In the genomic region with DNA sequence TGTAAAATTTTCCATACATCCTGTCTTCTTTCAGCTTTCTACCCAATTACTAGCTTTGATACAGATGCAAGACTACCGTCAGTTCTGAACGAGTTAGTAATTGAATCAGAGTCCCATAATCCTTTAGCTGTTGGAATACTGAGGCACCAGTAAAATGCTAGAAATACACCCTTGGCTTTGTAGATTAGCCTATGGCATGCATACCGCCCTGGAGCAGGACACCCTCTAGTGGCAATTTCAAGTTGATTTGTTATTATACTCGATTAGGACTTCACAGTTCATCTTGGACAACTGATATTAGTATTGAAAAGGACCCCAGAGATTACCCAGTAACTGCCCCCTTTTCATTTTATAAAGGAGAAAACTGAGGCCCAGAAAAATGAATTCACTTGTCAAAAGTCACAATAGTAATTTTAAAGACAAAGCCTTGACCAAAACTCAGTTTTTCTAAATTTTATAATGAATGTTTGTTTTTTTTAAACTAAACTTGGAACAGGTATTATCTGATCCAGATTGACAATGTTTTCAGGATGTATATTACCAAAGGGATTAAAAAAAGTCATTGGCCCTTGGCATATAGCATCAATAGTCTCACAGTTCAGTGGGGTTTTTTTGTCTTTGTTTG, we compare ENCODE assay signal across 8 cellular contexts. TPM values are rescaled to one million over a fixed set of nuclear protein-coding genes. Genes with fewer than 3 reads are reported as not detected.
DNase-seq lines count a peak whose midpoint lies in the region; ATAC-seq, FAIRE-seq and TF ChIP-seq lines count a peak whose summit lies in the region.

No MANE protein-coding gene starts in this region.

- peaks cover 15% of the 10 kb centered on the region for H3K4me1 Mint-ChIP-seq in T-helper 17 cell

- H3K27ac ChIP-seq in HepG2 (ENCODE audit: extremely low read length, insufficient read depth, low read length) = no peak overlapping the region

- no peak for TF ChIP-seq POLR2A in HepG2 (IDR thresholded peaks at IDR 0.05; ENCODE audit: insufficient read depth in 1 of 2, low read depth in 2 of 2, low read length in 2 of 2)

- WGBS in HepG2 (ENCODE audit: low lambda C conversion rate) = 48% methylated on average over 4 of the region's 4 CpGs

- H3K9me3 ChIP-seq in T-helper 17 cell (ENCODE audit: control insufficient read depth, low read length, poor library complexity, severe bottlenecking) (no peaks in the 10 kb centered on the region), HepG2 (ENCODE audit: low read length) (no peaks in the 10 kb centered on the region)

- H3K36me3 Mint-ChIP-seq in T-helper 17 cell (ENCODE audit: low read depth) = no peaks in the 10 kb centered on the region

- TF ChIP-seq EP300 in HepG2 (IDR thresholded peaks at IDR 0.05; ENCODE audit: low read depth in 2 of 2, low read length in 2 of 2) (no peak), HepG2 (CRISPR knock-in tag; IDR thresholded peaks at IDR 0.05; ENCODE audit: borderline replicate concordance) (no peak)

- peak; percentile 62 for DNase-seq in DMS 273 (lab: John Stamatoyannopoulos, UW; ENCODE audit: unreplicated experiment)
- peak; percentile 62 for DNase-seq in NCI-H1092 (lab: John Stamatoyannopoulos, UW)
- DNase-seq in T-helper 17 cell = peak in 1 of 3 donors; percentile 18
- peak; percentile 86 for DNase-seq in choroid plexus epithelial cell (ENCODE audit: low read depth)
- peak; percentile 50 for DNase-seq in HepG2 (ENCODE audit: low spot score)
- peak; percentile 6 to 32 for DNase-seq in stimulated activated CD8-positive, alpha-beta memory T cell treated with anti-CD3 and anti-CD28 coated beads, Interleukin-7, amount 100 ng/mL, for 4 hours (ENCODE audit: low read depth in 2 of 2)

- TF ChIP-seq RAD21 in HepG2 (CRISPR knock-in tag; IDR thresholded peaks at IDR 0.05) = peak; percentile 50

- FAIRE-seq in HepG2 (lab: Jason Lieb, UNC) = peak; percentile 53

- no peak overlapping the region for H2AFZ ChIP-seq in HepG2 (ENCODE audit: low read length)

- TF ChIP-seq CTCF in choroid plexus epithelial cell (conservative IDR thresholded peaks at IDR 0.05; ENCODE audit: low read depth, low read length) (peak; percentile 84), HepG2 (CRISPR knock-in tag; IDR thresholded peaks at IDR 0.05) (peak; percentile 67)

- no peak overlapping the region for H3K9ac ChIP-seq in HepG2 (ENCODE audit: insufficient read depth, low read depth, low read length)

- no peak overlapping the region for H3K4me3 Mint-ChIP-seq in T-helper 17 cell

- POLR2A ChIA-PET in HepG2 (lab: Yijun Ruan, JAX) = no interaction called here

- H3K36me3 ChIP-seq in HepG2 (replicated peaks in 1 of 2; ENCODE audit: control insufficient read depth in 1 of 2, insufficient read depth in 2 of 2, low read length in 2 of 2) = peaks cover 1 to 8% of the 10 kb centered on the region in 2 experiments; a peak in 1 of 5 replicates

- CTCF ChIA-PET in HepG2 (lab: Yijun Ruan, JAX; ENCODE audit: low intra/inter-chr PET ratio, low total read pairs) = interaction anchor here (1.3 to 1.7 kb wide), 2 partner anchors 72 to 164 kb away, joined by 5 to 18 read pairs; a partner anchor contains a TSS

- intact Hi-C loops in HepG2 (cut with micrococcal nuclease; ENCODE audit: unreplicated experiment) = loop anchor here (1.0 to 5.0 kb wide), 3 partner anchors 73 to 368 kb away; a partner anchor contains a TSS

- no peak overlapping the region for H3K4me2 ChIP-seq in HepG2 (ENCODE audit: low read depth, low read length)

- H3K27ac Mint-ChIP-seq in T-helper 17 cell = peak overlapping the region; percentile 24

- no TSS peak for BruUV-seq in HepG2 (replicated peaks; lab: Mats Ljungman, UMichigan)

- no peak overlapping the region for H3K4me3 ChIP-seq in choroid plexus epithelial cell (ENCODE audit: low read depth, low read length)
- no peak overlapping the region for H3K4me3 ChIP-seq in HepG2 (replicated peaks in 1 of 3; ENCODE audit: insufficient read depth in 1 of 3, low read depth in 2 of 3, low read length in 3 of 3)

- H3K4me1 ChIP-seq in HepG2 (ENCODE audit: insufficient read depth, low read length) = no peaks in the 10 kb centered on the region

- peaks cover 16% of the 10 kb centered on the region for H3K79me2 ChIP-seq in HepG2 (ENCODE audit: insufficient read depth, low read length)

- in situ Hi-C loops in HepG2 (cut with HindIII; ENCODE audit: extremely low pct_ligation_motif_present, low pct_unique_long_range_greater_than_20kb) = loop anchor here (5.0 kb wide), 1 partner anchor 158 kb away; no protein-coding TSS in a partner anchor

- H3K27me3 ChIP-seq in HepG2 (ENCODE audit: control insufficient read depth in 1 of 2, insufficient read depth in 2 of 2, low read length in 2 of 2) = no peaks in the 10 kb centered on the region

- no peaks in the 10 kb centered on the region for H3K27me3 Mint-ChIP-seq in T-helper 17 cell

- H4K20me1 ChIP-seq in HepG2 (ENCODE audit: insufficient read depth, low read length) = no peaks in the 10 kb centered on the region; the same call in 1 of the 2 replicates

- ATAC-seq in GM21619 (IDR thresholded peaks at IDR 0.05; ENCODE audit: unreplicated experiment) (peak; percentile 75), T-helper 17 cell (peak; percentile 77), HepG2 (peak; percentile 85), GM21786 (IDR thresholded peaks at IDR 0.05; ENCODE audit: unreplicated experiment) (no peak)

TF ChIP-seq in HepG2, 621 proteins besides CTCF, POLR2A, EP300 and RAD21:
- no peak for TF ChIP-seq ZNF367 (CRISPR knock-in tag; IDR thresholded peaks at IDR 0.05; ENCODE audit: borderline replicate concordance)
- TF ChIP-seq TEAD3 (CRISPR knock-in tag; optimal IDR thresholded peaks at IDR 0.05; ENCODE audit: borderline replicate concordance) = peak; percentile 19
- peak; percentile 72 for TF ChIP-seq SMC3 (IDR thresholded peaks at IDR 0.05; ENCODE audit: low read length)
- peak; percentile 79 for TF ChIP-seq STAG1 (CRISPR knock-in tag; IDR thresholded peaks at IDR 0.05)
- TF ChIP-seq, protein P1, sequence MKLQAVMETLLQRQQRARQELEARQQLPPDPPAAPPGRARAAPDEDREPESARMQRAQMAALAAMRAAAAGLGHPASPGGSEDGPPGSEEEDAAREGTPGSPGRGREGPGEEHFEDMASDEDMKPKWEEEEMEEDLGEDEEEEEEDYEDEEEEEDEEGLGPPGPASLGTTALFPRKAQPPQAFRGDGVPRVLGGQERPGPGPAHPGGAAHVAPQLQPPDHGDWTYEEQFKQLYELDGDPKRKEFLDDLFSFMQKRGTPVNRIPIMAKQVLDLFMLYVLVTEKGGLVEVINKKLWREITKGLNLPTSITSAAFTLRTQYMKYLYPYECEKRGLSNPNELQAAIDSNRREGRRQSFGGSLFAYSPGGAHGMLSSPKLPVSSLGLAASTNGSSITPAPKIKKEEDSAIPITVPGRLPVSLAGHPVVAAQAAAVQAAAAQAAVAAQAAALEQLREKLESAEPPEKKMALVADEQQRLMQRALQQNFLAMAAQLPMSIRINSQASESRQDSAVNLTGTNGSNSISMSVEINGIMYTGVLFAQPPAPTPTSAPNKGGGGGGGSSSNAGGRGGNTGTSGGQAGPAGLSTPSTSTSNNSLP (IDR thresholded peaks at IDR 0.05; ENCODE audit: low read depth, low read length) = peak; percentile 60; the same call in 1 of the 2 replicates
TF ChIP-seq in HepG2: peak in this region for 4.

RNA-seq across cellular contexts. Expression of a gene that starts 46.1 kb away (rescaled TPM):
- total RNA-seq in T-helper 17 cell (not detected), HepG2 (2016; rRNA removed; fragmentation: Illumina TruSeq; extraction: Trizol) (under 0.01 TPM in 1 of 2 replicates, not detected in the other)
- not detected in 2 replicates for total RNA-seq in HepG2 (2016; cell fraction: cytosol; rRNA removed; fragmentation: Illumina TruSeq; extraction: Trizol; ENCODE audit: low read depth)
- 0.02 TPM in 1 of 2 replicates, not detected in the other for total RNA-seq in HepG2 (2016; cell fraction: insoluble cytoplasmic fraction; rRNA removed; fragmentation: Illumina TruSeq; extraction: Trizol)
- 0.03 TPM in 1 of 2 replicates, not detected in the other for total RNA-seq in HepG2 (2016; cell fraction: membrane; rRNA removed; fragmentation: Illumina TruSeq; extraction: Trizol)
- 0.06 TPM in 1 of 2 replicates, not detected in the other for total RNA-seq in HepG2 (2016; cell fraction: nucleus; rRNA removed; fragmentation: Illumina TruSeq; extraction: Trizol)
- polyA plus RNA-seq in HepG2 (2011; rRNA removed) = 0.05 and 0.12 TPM in 2 replicates
- polyA plus RNA-seq in HepG2 (2011; cell fraction: cytosol; rRNA removed) = 0.03 TPM in 2 replicates
- 0.03 and 0.05 TPM in 2 replicates for polyA plus RNA-seq in HepG2 (2011; cell fraction: nucleus; rRNA removed)
- polyA plus RNA-seq in HepG2 (2012) = 0.01 TPM in 1 of 2 replicates, not detected in the other
- not detected in 2 replicates for polyA plus RNA-seq in HepG2 (2016; cell fraction: cytosol; fragmentation: Illumina TruSeq; extraction: Trizol; ENCODE audit: low read depth)
- not detected in 2 replicates for polyA plus RNA-seq in HepG2 (2016; cell fraction: insoluble cytoplasmic fraction; fragmentation: Illumina TruSeq; extraction: Trizol; ENCODE audit: low read depth)
- not detected in 2 replicates for polyA plus RNA-seq in HepG2 (2016; cell fraction: membrane; fragmentation: Illumina TruSeq; extraction: Trizol; ENCODE audit: low read depth)
- 0.05 and 0.10 TPM in 2 replicates for polyA plus RNA-seq in HepG2 (2016; cell fraction: nucleus; fragmentation: Illumina TruSeq; extraction: Trizol; ENCODE audit: insufficient read depth, low read depth)
- 0.05 and 0.12 TPM in 2 replicates for polyA minus RNA-seq in HepG2 (2011; rRNA and poly(A)+ RNA removed; ENCODE audit: low replicate concordance)
- polyA minus RNA-seq in HepG2 (2011; cell fraction: cytosol; rRNA and poly(A)+ RNA removed) = 0.20 and 0.26 TPM in 2 replicates
- 0.26 TPM in 1 of 2 replicates, not detected in the other for polyA minus RNA-seq in HepG2 (2011; cell fraction: nucleus; rRNA and poly(A)+ RNA removed)
